ENCODE assay signal across 18 cellular contexts in the genomic region with DNA sequence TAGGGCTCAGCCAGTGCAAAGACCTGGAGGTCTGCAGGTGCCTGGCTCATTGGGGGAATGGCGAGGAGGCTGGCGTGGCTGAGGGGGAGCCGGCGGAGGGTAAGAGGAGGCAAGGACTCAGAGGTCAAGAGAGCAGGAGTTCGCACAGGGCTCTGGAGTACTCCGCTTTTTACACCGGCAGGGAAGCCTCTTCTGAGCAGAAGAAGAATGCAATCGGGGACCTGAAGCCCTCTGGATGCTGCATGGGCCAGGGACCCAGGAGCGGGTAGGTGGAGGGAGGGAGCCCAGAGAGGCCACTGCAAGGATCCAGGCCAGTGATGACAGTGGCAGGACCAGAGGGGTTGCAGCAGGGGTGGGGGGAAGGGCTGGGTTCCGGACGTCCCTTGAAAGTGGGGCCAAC.
"Had no signal": no experiment of that assay in that cellular context is flagged by ENCODE, and none has a peak within 500 bp of the region (broad histone marks: within the 10 kb centered on the region; RNA-seq: fewer than 3 reads in every experiment).

No MANE protein-coding gene starts in this region.

- H3K4me3 ChIP-seq: esophagus muscularis mucosa, gastrocnemius medialis, heart right ventricle, lower lobe of right lung, neural progenitor cell, pancreas, prostate gland, right lobe of liver, suprapubic skin, thyroid gland had no signal

- H3K27ac ChIP-seq: epithelial cell of prostate, esophagus muscularis mucosa, gastrocnemius medialis, heart right ventricle, lower lobe of right lung, neural progenitor cell, pancreas, prostate gland, right lobe of liver, suprapubic skin, thyroid gland had no signal

- H3K27me3 ChIP-seq: esophagus muscularis mucosa, gastrocnemius medialis, neural progenitor cell, pancreas, right lobe of liver, suprapubic skin, thyroid gland had no signal

- H3K4me2 ChIP-seq: neural progenitor cell had no signal

- H3K9me3 ChIP-seq: esophagus muscularis mucosa, gastrocnemius medialis, heart right ventricle, lower lobe of right lung, pancreas, prostate gland, right lobe of liver, suprapubic skin, thyroid gland had no signal

- H3K9ac ChIP-seq: neural progenitor cell had no signal

- H3K4me1 ChIP-seq: esophagus muscularis mucosa, gastrocnemius medialis, heart right ventricle, lower lobe of right lung, pancreas, prostate gland, right lobe of liver, suprapubic skin, thyroid gland had no signal

- H3K36me3 ChIP-seq: esophagus muscularis mucosa, gastrocnemius medialis, heart right ventricle, lower lobe of right lung, neural progenitor cell, pancreas, prostate gland, right lobe of liver, suprapubic skin, thyroid gland had no signal

- H2AFZ ChIP-seq: neural progenitor cell had no signal

- DNase-seq: effector memory CD8-positive, alpha-beta T cell; gastrocnemius medialis; heart right ventricle; hypothalamus; lower lobe of right lung; midbrain; nucleus accumbens; pancreas; stimulated activated CD4-positive, alpha-beta T cell treated with anti-CD3 and anti-CD28 coated beads, Interleukin-4, amount 100 ng/mL, for 1 hour; stimulated activated CD8-positive, alpha-beta memory T cell treated with anti-CD3 and anti-CD28 coated beads, Interleukin-4, amount 100 ng/mL, for 48 hours; stimulated activated naive CD8-positive, alpha-beta T cell treated with anti-CD3 and anti-CD28 coated beads, Interleukin-15, Interleukin-2, amounts not matched to agents 100 U/mL and 50 U/mL, for 24 hours; thyroid gland had no signal
